In the genomic region with DNA sequence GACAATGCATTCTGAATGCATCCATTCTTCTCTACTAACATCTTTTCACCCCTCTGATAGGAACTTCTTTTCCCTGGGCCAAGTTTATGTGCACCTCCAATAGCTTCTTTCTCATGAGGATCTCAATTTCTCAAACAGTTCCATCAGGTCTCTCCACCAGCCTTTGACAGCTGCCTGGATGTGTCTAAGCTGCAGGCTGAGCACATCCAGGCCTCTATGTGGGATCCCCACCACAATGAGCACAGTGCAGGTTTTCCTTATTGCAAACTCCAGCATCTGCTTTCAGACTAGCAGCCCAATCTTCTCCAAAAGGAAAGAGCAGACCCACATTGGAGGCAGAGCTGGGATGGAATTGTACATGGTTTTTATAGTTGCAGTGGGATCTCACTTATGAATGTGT, we compare ENCODE assay signal across 7 cellular contexts.
"Had no signal": no experiment of that assay in that cellular context is flagged by ENCODE, and none has a peak within 500 bp of the region (broad histone marks: within the 10 kb centered on the region; RNA-seq: fewer than 3 reads in every experiment).

No MANE protein-coding gene starts in this region.

- H3K4me3 ChIP-seq: GM23338, HAP-1 had no signal

- H3K36me3 ChIP-seq: HAP-1 had no signal

- ATAC-seq: GM23338, HCT116, HepG2 had no signal

- H2AFZ ChIP-seq: GM23338 had no signal

- H3K27ac ChIP-seq: HL-60 had no signal

- H3K9me3 ChIP-seq: HAP-1 had no signal

- H3K4me1 ChIP-seq: HAP-1 had no signal

- H3K4me2 ChIP-seq: GM23338 had no signal

- DNase-seq: H7, HFFc6 had no signal
